1 cellular context compared by ENCODE assay signal in the genomic region with DNA sequence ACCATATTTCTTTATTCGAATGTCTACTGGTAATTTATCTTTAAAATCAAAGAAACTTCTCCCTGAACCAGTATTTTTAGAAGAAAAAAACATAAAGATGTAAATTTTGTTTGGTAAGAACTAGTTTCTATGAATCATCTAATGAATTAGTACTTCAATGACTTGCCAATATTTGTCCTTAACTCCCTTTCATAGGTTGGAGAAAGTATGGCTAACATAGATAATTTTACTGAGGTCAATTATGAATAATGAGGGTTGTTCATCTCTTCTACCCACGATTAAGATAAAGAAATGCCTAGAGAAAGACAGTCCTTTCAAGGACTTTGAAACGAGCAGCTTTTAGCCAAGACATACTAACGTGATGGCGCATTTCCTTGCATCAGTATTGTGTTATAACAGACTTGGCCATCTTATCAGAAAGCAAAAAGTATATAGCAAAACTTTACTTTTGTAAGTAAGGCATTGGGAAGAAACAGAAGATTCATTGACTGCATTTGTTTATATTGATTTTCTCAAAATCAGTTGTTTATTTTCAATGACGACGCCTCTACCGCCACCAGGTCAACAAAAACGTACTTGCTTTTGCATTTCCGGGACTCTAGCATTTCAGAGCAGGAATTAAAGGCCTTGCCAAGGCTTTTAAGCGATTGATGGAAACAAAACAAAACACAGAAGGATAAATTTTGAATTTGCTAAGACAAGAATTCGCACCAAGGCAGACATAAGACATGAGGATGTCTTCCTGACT.
TF ChIP-seq lines count a peak whose summit lies in the region.

No MANE protein-coding gene starts in this region.

TF ChIP-seq in GM12878, 131 proteins besides CTCF, POLR2A, EP300 and RAD21:
- TF ChIP-seq SKIL (IDR thresholded peaks at IDR 0.05; ENCODE audit: low read depth, poor library complexity, severe bottlenecking) = no peak
- TF ChIP-seq BCL11A (IDR thresholded peaks at IDR 0.05; ENCODE audit: low read depth, low read length) = no peak
- no peak for TF ChIP-seq MTA2 (IDR thresholded peaks at IDR 0.05; ENCODE audit: low read depth)
- no peak for TF ChIP-seq ETV6 (conservative IDR thresholded peaks at IDR 0.05 in 1 of 2, IDR thresholded peaks at IDR 0.05 in 1 of 2; ENCODE audit: borderline replicate concordance in 1 of 2, low read depth in 1 of 2)
- TF ChIP-seq MLLT1 (IDR thresholded peaks at IDR 0.05) = peak; percentile 97
- TF ChIP-seq TBL1XR1 (IDR thresholded peaks at IDR 0.05; ENCODE audit: low read depth, low read length) = no peak
- TF ChIP-seq SUZ12 (IDR thresholded peaks at IDR 0.05; ENCODE audit: unreplicated experiment) = no peak
- TF ChIP-seq BHLHE40 (IDR thresholded peaks at IDR 0.05; ENCODE audit: borderline replicate concordance in 1 of 2, low read depth in 2 of 2, low read length in 1 of 2) = no peak
- TF ChIP-seq, protein P1, sequence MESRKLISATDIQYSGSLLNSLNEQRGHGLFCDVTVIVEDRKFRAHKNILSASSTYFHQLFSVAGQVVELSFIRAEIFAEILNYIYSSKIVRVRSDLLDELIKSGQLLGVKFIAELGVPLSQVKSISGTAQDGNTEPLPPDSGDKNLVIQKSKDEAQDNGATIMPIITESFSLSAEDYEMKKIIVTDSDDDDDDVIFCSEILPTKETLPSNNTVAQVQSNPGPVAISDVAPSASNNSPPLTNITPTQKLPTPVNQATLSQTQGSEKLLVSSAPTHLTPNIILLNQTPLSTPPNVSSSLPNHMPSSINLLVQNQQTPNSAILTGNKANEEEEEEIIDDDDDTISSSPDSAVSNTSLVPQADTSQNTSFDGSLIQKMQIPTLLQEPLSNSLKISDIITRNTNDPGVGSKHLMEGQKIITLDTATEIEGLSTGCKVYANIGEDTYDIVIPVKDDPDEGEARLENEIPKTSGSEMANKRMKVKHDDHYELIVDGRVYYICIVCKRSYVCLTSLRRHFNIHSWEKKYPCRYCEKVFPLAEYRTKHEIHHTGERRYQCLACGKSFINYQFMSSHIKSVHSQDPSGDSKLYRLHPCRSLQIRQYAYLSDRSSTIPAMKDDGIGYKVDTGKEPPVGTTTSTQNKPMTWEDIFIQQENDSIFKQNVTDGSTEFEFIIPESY (IDR thresholded peaks at IDR 0.05) = 0 out of 2 replicates have a peak, but pooled peaks have one; percentile 61
- TF ChIP-seq NRF1 (conservative IDR thresholded peaks at IDR 0.05; ENCODE audit: low read depth, low read length) = no peak
- TF ChIP-seq, protein P2, sequence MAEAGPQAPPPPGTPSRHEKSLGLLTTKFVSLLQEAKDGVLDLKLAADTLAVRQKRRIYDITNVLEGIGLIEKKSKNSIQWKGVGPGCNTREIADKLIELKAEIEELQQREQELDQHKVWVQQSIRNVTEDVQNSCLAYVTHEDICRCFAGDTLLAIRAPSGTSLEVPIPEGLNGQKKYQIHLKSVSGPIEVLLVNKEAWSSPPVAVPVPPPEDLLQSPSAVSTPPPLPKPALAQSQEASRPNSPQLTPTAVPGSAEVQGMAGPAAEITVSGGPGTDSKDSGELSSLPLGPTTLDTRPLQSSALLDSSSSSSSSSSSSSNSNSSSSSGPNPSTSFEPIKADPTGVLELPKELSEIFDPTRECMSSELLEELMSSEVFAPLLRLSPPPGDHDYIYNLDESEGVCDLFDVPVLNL (IDR thresholded peaks at IDR 0.05; ENCODE audit: low read depth, low read length) = no peak
- peak; percentile 60; the same call in 1 of the 2 replicates for TF ChIP-seq ZBTB40 (IDR thresholded peaks at IDR 0.05; ENCODE audit: borderline replicate concordance)
- no peak for TF ChIP-seq KLF5 (IDR thresholded peaks at IDR 0.05; ENCODE audit: partially characterized antibody)
- TF ChIP-seq, protein P3, sequence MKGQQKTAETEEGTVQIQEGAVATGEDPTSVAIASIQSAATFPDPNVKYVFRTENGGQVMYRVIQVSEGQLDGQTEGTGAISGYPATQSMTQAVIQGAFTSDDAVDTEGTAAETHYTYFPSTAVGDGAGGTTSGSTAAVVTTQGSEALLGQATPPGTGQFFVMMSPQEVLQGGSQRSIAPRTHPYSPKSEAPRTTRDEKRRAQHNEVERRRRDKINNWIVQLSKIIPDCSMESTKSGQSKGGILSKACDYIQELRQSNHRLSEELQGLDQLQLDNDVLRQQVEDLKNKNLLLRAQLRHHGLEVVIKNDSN (IDR thresholded peaks at IDR 0.05; ENCODE audit: borderline replicate concordance, extremely low read length, insufficient read depth, low read depth, low read length) = no peak
- TF ChIP-seq SMAD1 (IDR thresholded peaks at IDR 0.05; ENCODE audit: low read depth, partially characterized antibody) = no peak
- TF ChIP-seq SPI1 (IDR thresholded peaks at IDR 0.05; ENCODE audit: borderline replicate concordance, insufficient read depth, low read depth, low read length) = no peak
- no peak for TF ChIP-seq NR2C1 (IDR thresholded peaks at IDR 0.05)
- TF ChIP-seq MAX (IDR thresholded peaks at IDR 0.05; ENCODE audit: low read depth, low read length) = no peak
